Comparison of ENCODE assay signal across 14 cellular contexts in the genomic region with DNA sequence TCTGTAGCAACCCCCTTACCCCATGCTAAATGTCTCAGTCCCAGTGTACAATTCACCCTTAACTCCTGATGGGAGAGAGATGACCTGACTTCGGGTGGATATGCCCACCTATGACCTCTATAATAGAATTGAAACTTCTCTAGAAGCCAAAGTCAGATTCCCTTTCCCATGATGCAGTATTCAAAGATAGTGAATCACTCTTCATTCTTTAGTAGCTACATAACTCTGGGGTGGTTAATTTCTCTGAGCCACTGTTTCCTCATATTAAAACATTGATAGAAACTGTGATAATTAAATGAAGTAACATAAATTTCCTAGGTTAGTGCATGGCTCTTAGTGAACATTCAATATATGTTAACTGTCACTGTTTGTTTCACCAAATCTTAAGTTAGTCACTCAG.
"Had no signal": no experiment of that assay in that cellular context is flagged by ENCODE, and none has a peak within 500 bp of the region (broad histone marks: within the 10 kb centered on the region; RNA-seq: fewer than 3 reads in every experiment).

No MANE protein-coding gene starts in this region.

- ATAC-seq: natural killer cell treated with Interleukin-12 subunit alpha and Interleukin-12 subunit beta and Interleukin-15 and Interleukin-18, amount 100 ng/mL, for 72 hours had no signal

- H3K27ac Mint-ChIP-seq: activated B cell treated with CpG ODN at 0.5 μM for 24 hours; activated CD4-positive, alpha-beta T cell treated with anti-CD3 and anti-CD28 coated beads, Interleukin-2, amount 10 ng/mL, durations not matched to agents 24 days and 14 days; activated naive CD8-positive, alpha-beta T cell treated with anti-CD3 and anti-CD28 coated beads, Interleukin-2, amount 10 ng/mL, durations not matched to agents 7 days and 5 days; natural killer cell treated with Interleukin-12 subunit alpha and Interleukin-12 subunit beta and Interleukin-15 and Interleukin-18, amount 100 ng/mL, for 72 hours; progenitor cell of endocrine pancreas; stimulated activated naive CD8-positive, alpha-beta T cell treated with anti-CD3 and anti-CD28 coated beads, Interleukin-15, Interleukin-2, amounts not matched to agents 100 ng/mL and 50 ng/mL, for 24 hours; type B pancreatic cell had no signal

- H3K9me3 Mint-ChIP-seq: activated CD4-positive, alpha-beta T cell treated with anti-CD3 and anti-CD28 coated beads, Interleukin-2, amount 10 ng/mL, durations not matched to agents 24 days and 14 days; activated naive CD8-positive, alpha-beta T cell treated with anti-CD3 and anti-CD28 coated beads, Interleukin-2, amount 10 ng/mL, durations not matched to agents 7 days and 5 days; type B pancreatic cell had no signal

- H3K27me3 Mint-ChIP-seq: activated B cell treated with CpG ODN at 0.5 μM for 24 hours; activated CD4-positive, alpha-beta T cell treated with anti-CD3 and anti-CD28 coated beads, Interleukin-2, amount 10 ng/mL, durations not matched to agents 24 days and 14 days; activated naive CD8-positive, alpha-beta T cell treated with anti-CD3 and anti-CD28 coated beads, Interleukin-2, amount 10 ng/mL, durations not matched to agents 7 days and 5 days; natural killer cell treated with Interleukin-12 subunit alpha and Interleukin-12 subunit beta and Interleukin-15 and Interleukin-18, amount 100 ng/mL, for 72 hours; progenitor cell of endocrine pancreas; stimulated activated naive CD8-positive, alpha-beta T cell treated with anti-CD3 and anti-CD28 coated beads, Interleukin-15, Interleukin-2, amounts not matched to agents 100 ng/mL and 50 ng/mL, for 24 hours; type B pancreatic cell had no signal

- H3K4me3 Mint-ChIP-seq: activated B cell treated with CpG ODN at 0.5 μM for 24 hours; activated CD4-positive, alpha-beta T cell treated with anti-CD3 and anti-CD28 coated beads, Interleukin-2, amount 10 ng/mL, durations not matched to agents 24 days and 14 days; activated naive CD8-positive, alpha-beta T cell treated with anti-CD3 and anti-CD28 coated beads, Interleukin-2, amount 10 ng/mL, durations not matched to agents 7 days and 5 days; natural killer cell treated with Interleukin-12 subunit alpha and Interleukin-12 subunit beta and Interleukin-15 and Interleukin-18, amount 100 ng/mL, for 72 hours; stimulated activated naive CD8-positive, alpha-beta T cell treated with anti-CD3 and anti-CD28 coated beads, Interleukin-15, Interleukin-2, amounts not matched to agents 100 ng/mL and 50 ng/mL, for 24 hours; type B pancreatic cell had no signal

- H3K27ac ChIP-seq: right atrium auricular region, suprapubic skin had no signal

- H3K36me3 ChIP-seq: right atrium auricular region, suprapubic skin had no signal

- H3K4me1 ChIP-seq: right atrium auricular region, suprapubic skin had no signal

- H3K9me3 ChIP-seq: right atrium auricular region, suprapubic skin had no signal

- DNase-seq: activated B cell treated with CpG ODN at 0.5 μM for 24 hours; activated CD4-positive, alpha-beta T cell treated with anti-CD3 and anti-CD28 coated beads, Interleukin-2, amount 10 ng/mL, durations not matched to agents 24 days and 14 days; activated gamma-delta T cell treated with Interleukin-2 at 50 U/mL for 16 hours; activated naive CD8-positive, alpha-beta T cell treated with anti-CD3 and anti-CD28 coated beads, Interleukin-2, amount 10 ng/mL, durations not matched to agents 7 days and 5 days; aorta; kidney glomerular epithelial cell; small intestine had no signal

- H3K4me3 ChIP-seq: right atrium auricular region, suprapubic skin had no signal

- H3K27me3 ChIP-seq: right atrium auricular region, suprapubic skin had no signal

- H3K36me3 Mint-ChIP-seq: activated naive CD8-positive, alpha-beta T cell treated with anti-CD3 and anti-CD28 coated beads, Interleukin-2, amount 10 ng/mL, durations not matched to agents 7 days and 5 days; natural killer cell treated with Interleukin-12 subunit alpha and Interleukin-12 subunit beta and Interleukin-15 and Interleukin-18, amount 100 ng/mL, for 72 hours; type B pancreatic cell had no signal

- FAIRE-seq: TTC549 had no signal

- H3K4me1 Mint-ChIP-seq: activated B cell treated with CpG ODN at 0.5 μM for 24 hours; activated CD4-positive, alpha-beta T cell treated with anti-CD3 and anti-CD28 coated beads, Interleukin-2, amount 10 ng/mL, durations not matched to agents 24 days and 14 days; activated naive CD8-positive, alpha-beta T cell treated with anti-CD3 and anti-CD28 coated beads, Interleukin-2, amount 10 ng/mL, durations not matched to agents 7 days and 5 days had no signal
